17 cellular contexts compared by ENCODE assay signal in the genomic region with DNA sequence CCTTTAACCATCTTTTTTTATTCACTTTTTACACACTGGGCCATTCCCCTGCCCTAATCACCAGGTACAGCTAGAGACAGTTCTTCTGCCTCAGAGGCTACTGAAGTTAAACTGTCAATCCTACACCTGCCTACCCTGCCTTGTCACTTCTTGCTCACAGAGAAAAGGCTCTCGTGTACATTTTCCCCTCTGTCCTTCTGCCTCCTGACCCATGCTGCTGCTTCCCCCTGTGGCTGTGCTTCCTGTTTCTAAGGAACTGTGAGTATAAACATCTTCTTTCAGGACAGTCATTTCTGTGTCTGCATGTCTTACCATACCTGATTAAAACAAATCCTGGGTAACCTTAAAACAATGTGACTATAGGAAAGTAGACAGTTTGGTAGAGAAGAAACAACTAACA.
A peak's percentile ranks its signal among the peaks of the same experiment; 100 is the strongest.
DNase-seq lines count a peak whose midpoint lies in the region; ATAC-seq and TF ChIP-seq lines count a peak whose summit lies in the region.
"Had no signal": no experiment of that assay in that cellular context is flagged by ENCODE, and none has a peak within 500 bp of the region (broad histone marks: within the 10 kb centered on the region; RNA-seq: fewer than 3 reads in every experiment).

No MANE protein-coding gene starts in this region.

- ATAC-seq in stimulated activated naive CD8-positive, alpha-beta T cell treated with anti-CD3 and anti-CD28 coated beads, Interleukin-15, amount 100 ng/mL, for 72 hours = peak; percentile 44
- no peak for ATAC-seq in stimulated activated naive CD8-positive, alpha-beta T cell treated with anti-CD3 and anti-CD28 coated beads, Interleukin-15, Interleukin-2, amounts not matched to agents 100 U/mL and 50 U/mL, for 24 hours
- ATAC-seq: PC-3 had no signal

- TF ChIP-seq CTCF in VCaP (conservative IDR thresholded peaks at IDR 0.05) (no peak), neural crest cell (conservative IDR thresholded peaks at IDR 0.05) (no peak)

- H3K4me3 Mint-ChIP-seq in stimulated activated naive CD8-positive, alpha-beta T cell treated with anti-CD3 and anti-CD28 coated beads, Interleukin-15, amount 100 ng/mL, for 72 hours = no peak overlapping the region
- H3K4me3 Mint-ChIP-seq in neural crest cell = no peak overlapping the region
- H3K4me3 Mint-ChIP-seq: IgD-negative memory B cell had no signal

- no peaks in the 10 kb centered on the region for H3K36me3 Mint-ChIP-seq in neural crest cell (ENCODE audit: low read depth)
- H3K36me3 Mint-ChIP-seq: IgD-negative memory B cell had no signal

- H3K27ac Mint-ChIP-seq in stimulated activated naive CD8-positive, alpha-beta T cell treated with anti-CD3 and anti-CD28 coated beads, Interleukin-15, amount 100 ng/mL, for 72 hours = no peak overlapping the region
- H3K27ac Mint-ChIP-seq in neural crest cell (ENCODE audit: unreplicated experiment) = peak overlapping the region; percentile 31
- H3K27ac Mint-ChIP-seq: IgD-negative memory B cell had no signal

- DNase-seq in stimulated activated naive CD8-positive, alpha-beta T cell treated with anti-CD3 and anti-CD28 coated beads, Interleukin-15, amount 100 ng/mL, for 72 hours = no peak
- no peak for DNase-seq in stimulated activated naive CD8-positive, alpha-beta T cell treated with anti-CD3 and anti-CD28 coated beads, Interleukin-15, Interleukin-2, amounts not matched to agents 100 U/mL and 50 U/mL, for 24 hours
- DNase-seq in neural crest cell (ENCODE audit: low read depth, low spot score) = no peak
- DNase-seq in stimulated activated CD8-positive, alpha-beta memory T cell treated with anti-CD3 and anti-CD28 coated beads, Interleukin-4, amount 100 ng/mL, for 48 hours = no peak
- no peak for DNase-seq in NK-92 treated with Interleukin-12 subunit alpha and Interleukin-12 subunit beta, amount 100 ng/mL, for 24 hours (lab: John Stamatoyannopoulos, UW)
- DNase-seq in DMS153 (lab: John Stamatoyannopoulos, UW) = no peak
- DNase-seq: DMS79, MV-4-11, NCI-H1694 treated with DMSO at 0.1 percent for 48 hours, NCI-H2081 treated with DMSO at 0.1 percent for 48 hours, NCI-H2171 treated with DMSO at 0.1 percent for 48 hours, NCI-H524 treated with DMSO at 0.1 percent for 48 hours, PC-3, Right ventricle myocardium superior had no signal

- H3K9me3 Mint-ChIP-seq in stimulated activated naive CD8-positive, alpha-beta T cell treated with anti-CD3 and anti-CD28 coated beads, Interleukin-15, amount 100 ng/mL, for 72 hours = no peaks in the 10 kb centered on the region
- no peaks in the 10 kb centered on the region for H3K9me3 Mint-ChIP-seq in neural crest cell
- H3K9me3 Mint-ChIP-seq: IgD-negative memory B cell had no signal

- peaks cover 30% of the 10 kb centered on the region for H3K27me3 Mint-ChIP-seq in stimulated activated naive CD8-positive, alpha-beta T cell treated with anti-CD3 and anti-CD28 coated beads, Interleukin-15, amount 100 ng/mL, for 72 hours
- H3K27me3 Mint-ChIP-seq in neural crest cell (ENCODE audit: low read depth) = no peaks in the 10 kb centered on the region
- H3K27me3 Mint-ChIP-seq: IgD-negative memory B cell had no signal

- no peaks in the 10 kb centered on the region for H3K4me1 Mint-ChIP-seq in stimulated activated naive CD8-positive, alpha-beta T cell treated with anti-CD3 and anti-CD28 coated beads, Interleukin-15, amount 100 ng/mL, for 72 hours
- no peaks in the 10 kb centered on the region for H3K4me1 Mint-ChIP-seq in neural crest cell
- H3K4me1 Mint-ChIP-seq: IgD-negative memory B cell had no signal

- peak overlapping the region; percentile 25; the same call in 1 of the 2 replicates for H3K27ac ChIP-seq in VCaP
- H3K27ac ChIP-seq: C4-2B had no signal
